Comparison of ENCODE assay signal across 25 cellular contexts in genomic region chr2:191249131-191249813, GRCh38. TPM values are rescaled to one million over a fixed set of nuclear protein-coding genes. Genes with fewer than 3 reads are reported as not detected.
A peak's percentile ranks its signal among the peaks of the same experiment; 100 is the strongest.
DNase-seq lines count a peak whose midpoint lies in the region; ATAC-seq and TF ChIP-seq lines count a peak whose summit lies in the region.
"Had no signal": no experiment of that assay in that cellular context is flagged by ENCODE, and none has a peak within 500 bp of the region (broad histone marks: within the 10 kb centered on the region; RNA-seq: fewer than 3 reads in every experiment).

No MANE protein-coding gene starts in this region.

- CTCF ChIA-PET in GM10248 (lab: Yijun Ruan, JAX), result interaction anchor here (1.5 kb wide), 1 partner anchor 11 kb away, joined by 3 read pairs; no protein-coding TSS in a partner anchor
- CTCF ChIA-PET in activated naive CD4-positive, alpha-beta T cell treated with anti-CD3 and anti-CD28 coated beads, Interleukin-2, amount 10 ng/mL, durations not matched to agents 7 days and 5 days (lab: Charles Lee), result interaction anchor here (0.6 kb wide), 1 partner anchor 217 kb away, joined by 3 read pairs; no protein-coding TSS in a partner anchor

- peak; percentile 93 for DNase-seq in EH (ENCODE audit: low read depth)
- peak; percentile 10 to 31 for DNase-seq in Kasumi-1 (lab: John Stamatoyannopoulos, UW)
- DNase-seq in endothelial cell (ENCODE audit: low spot score), result no peak
- DNase-seq in GM10248 (ENCODE audit: extremely low spot score), result no peak
- DNase-seq in activated naive CD4-positive, alpha-beta T cell treated with anti-CD3 and anti-CD28 coated beads, Interleukin-2, amount 10 ng/mL, durations not matched to agents 7 days and 5 days, result no peak
- DNase-seq in spleen, result no peak
- DNase-seq: activated CD4-positive, alpha-beta T cell treated with anti-CD3 and anti-CD28 coated beads, Interleukin-2, amount 50 U/mL, for 48 hours; activated naive CD4-positive, alpha-beta T cell; anterior cingulate cortex; CD4-positive, alpha-beta memory T cell; cerebellar nuclear complex; DMS53; effector memory CD8-positive, alpha-beta T cell; foreskin keratinocyte; Karpas-422; midbrain; NCI-H1436 treated with DMSO at 0.1 percent for 48 hours; NCI-H774; OCI-M1 had no signal

- no peak for TF ChIP-seq POLR2A in spleen (IDR thresholded peaks at IDR 0.05)

- no peaks in the 10 kb centered on the region for H3K9me3 Mint-ChIP-seq in endothelial cell (ENCODE audit: unreplicated experiment)
- no peaks in the 10 kb centered on the region for H3K9me3 Mint-ChIP-seq in activated naive CD4-positive, alpha-beta T cell treated with anti-CD3 and anti-CD28 coated beads, Interleukin-2, amount 10 ng/mL, durations not matched to agents 7 days and 5 days
- H3K9me3 Mint-ChIP-seq: CD4-positive, alpha-beta memory T cell; effector memory CD8-positive, alpha-beta T cell; stimulated activated memory B cell treated with anti-CD40 and anti-IgM and Interleukin-4, amounts not matched to agents 10 μg/mL and 1 μg/mL and 100 μg/mL, for 72 hours; T-helper 1 cell treated with Interleukin-12 subunit alpha and Interleukin-12 subunit beta and Interleukin-4 antibody, amounts not matched to agents 30 μg/mL and 1 μg/mL, for 36 hours had no signal

- no peak overlapping the region for H3K4me3 ChIP-seq in muscle layer of duodenum (ENCODE audit: low read depth in 1 of 2, low read length in 2 of 2)
- no peak overlapping the region for H3K4me3 ChIP-seq in spleen
- H3K4me3 ChIP-seq: thoracic aorta had no signal

- H3K27me3 ChIP-seq in muscle layer of duodenum (ENCODE audit: low read depth, low read length), result no peaks in the 10 kb centered on the region
- peaks cover 0 to 38% (median 12%) of the 10 kb centered on the region in 7 donors for H3K27me3 ChIP-seq in spleen (replicated peaks in 1 of 7)
- H3K27me3 ChIP-seq: foreskin keratinocyte had no signal

- H3K4me1 Mint-ChIP-seq in endothelial cell (ENCODE audit: unreplicated experiment), result peaks cover 67% of the 10 kb centered on the region
- peaks cover 12% of the 10 kb centered on the region for H3K4me1 Mint-ChIP-seq in activated naive CD4-positive, alpha-beta T cell treated with anti-CD3 and anti-CD28 coated beads, Interleukin-2, amount 10 ng/mL, durations not matched to agents 7 days and 5 days

- no peaks in the 10 kb centered on the region for H3K9me3 ChIP-seq in muscle layer of duodenum (ENCODE audit: control insufficient read depth in 1 of 2, low read length in 2 of 2)
- H3K9me3 ChIP-seq in spleen, result no peaks in the 10 kb centered on the region
- H3K9me3 ChIP-seq: thoracic aorta had no signal

- no peak overlapping the region for H3K4me3 Mint-ChIP-seq in endothelial cell (ENCODE audit: unreplicated experiment)
- H3K4me3 Mint-ChIP-seq in activated naive CD4-positive, alpha-beta T cell treated with anti-CD3 and anti-CD28 coated beads, Interleukin-2, amount 10 ng/mL, durations not matched to agents 7 days and 5 days, result no peak overlapping the region
- H3K4me3 Mint-ChIP-seq: CD4-positive, alpha-beta memory T cell; effector memory CD8-positive, alpha-beta T cell; stimulated activated memory B cell treated with anti-CD40 and anti-IgM and Interleukin-4, amounts not matched to agents 10 μg/mL and 1 μg/mL and 100 μg/mL, for 72 hours; T-helper 1 cell treated with Interleukin-12 subunit alpha and Interleukin-12 subunit beta and Interleukin-4 antibody, amounts not matched to agents 30 μg/mL and 1 μg/mL, for 36 hours had no signal

- H3K36me3 ChIP-seq in muscle layer of duodenum (ENCODE audit: control insufficient read depth in 1 of 2, insufficient read depth in 2 of 2, low read length in 2 of 2) (no peaks in the 10 kb centered on the region), spleen (no peaks in the 10 kb centered on the region)
- H3K36me3 ChIP-seq: thoracic aorta had no signal

- H3K27ac ChIP-seq in muscle layer of duodenum (ENCODE audit: low read length), result peak overlapping the region; percentile 9
- H3K27ac ChIP-seq in spleen, result peak overlapping the region in 4 of 8 donors; percentile 0 to 69 (median 18)
- H3K27ac ChIP-seq: foreskin keratinocyte, VCaP had no signal

- WGBS in spleen, 5 donors, result 46 to 60% (median 56%) methylated on average over 2 of the region's 2 CpGs

- peaks cover 11% of the 10 kb centered on the region for H3K27me3 Mint-ChIP-seq in endothelial cell (ENCODE audit: unreplicated experiment)
- H3K27me3 Mint-ChIP-seq in activated naive CD4-positive, alpha-beta T cell treated with anti-CD3 and anti-CD28 coated beads, Interleukin-2, amount 10 ng/mL, durations not matched to agents 7 days and 5 days, result peaks cover 20% of the 10 kb centered on the region

- TF ChIP-seq CTCF in endothelial cell (IDR thresholded peaks at IDR 0.05; ENCODE audit: unreplicated experiment) (no peak), GM10248 (IDR thresholded peaks at IDR 0.05; ENCODE audit: control extremely low read depth, extremely low read depth, low read depth, missing control alignments) (no peak), spleen (IDR thresholded peaks at IDR 0.05 in 8 of 11, conservative IDR thresholded peaks at IDR 0.05 in 3 of 11) (no peak)

- H3K36me3 Mint-ChIP-seq in endothelial cell (ENCODE audit: low read depth, unreplicated experiment), result peaks cover 7% of the 10 kb centered on the region
- no peaks in the 10 kb centered on the region for H3K36me3 Mint-ChIP-seq in activated naive CD4-positive, alpha-beta T cell treated with anti-CD3 and anti-CD28 coated beads, Interleukin-2, amount 10 ng/mL, durations not matched to agents 7 days and 5 days
- H3K36me3 Mint-ChIP-seq: CD4-positive, alpha-beta memory T cell; stimulated activated memory B cell treated with anti-CD40 and anti-IgM and Interleukin-4, amounts not matched to agents 10 μg/mL and 1 μg/mL and 100 μg/mL, for 72 hours had no signal

- no peaks in the 10 kb centered on the region for H3K4me1 ChIP-seq in muscle layer of duodenum (ENCODE audit: control insufficient read depth in 1 of 2, insufficient read depth in 2 of 2, low read length in 2 of 2)
- peaks cover 0 to 51% (median 16%) of the 10 kb centered on the region in 6 donors for H3K4me1 ChIP-seq in spleen

- peak overlapping the region; percentile 50 for H3K27ac Mint-ChIP-seq in endothelial cell (ENCODE audit: unreplicated experiment)
- H3K27ac Mint-ChIP-seq in activated naive CD4-positive, alpha-beta T cell treated with anti-CD3 and anti-CD28 coated beads, Interleukin-2, amount 10 ng/mL, durations not matched to agents 7 days and 5 days, result no peak overlapping the region
- H3K27ac Mint-ChIP-seq: CD4-positive, alpha-beta memory T cell; effector memory CD8-positive, alpha-beta T cell; stimulated activated memory B cell treated with anti-CD40 and anti-IgM and Interleukin-4, amounts not matched to agents 10 μg/mL and 1 μg/mL and 100 μg/mL, for 72 hours; T-helper 1 cell treated with Interleukin-12 subunit alpha and Interleukin-12 subunit beta and Interleukin-4 antibody, amounts not matched to agents 30 μg/mL and 1 μg/mL, for 36 hours had no signal

- POLR2A ChIA-PET in GM10248 (lab: Yijun Ruan, JAX), result no interaction called here

- intact Hi-C loops in spleen (cut with DNase I; ENCODE audit: low total_unique reads), result no loop called here

- ATAC-seq in GM21526 (IDR thresholded peaks at IDR 0.05; ENCODE audit: low FRiP score, unreplicated experiment), result no peak
- ATAC-seq: effector memory CD8-positive, alpha-beta T cell; foreskin keratinocyte; stimulated activated memory B cell treated with anti-CD40 and anti-IgM and Interleukin-4, amounts not matched to agents 10 μg/mL and 1 μg/mL and 100 μg/mL, for 72 hours had no signal

RNA-seq across cellular contexts. Expression of gene MYO1B, which starts 4.1 kb away (rescaled TPM):
- total RNA-seq in endothelial cell (ENCODE audit: unreplicated experiment) (81.0 TPM), spleen (10 to 100 TPM; 11.3 to 25.8 (median 20.8) TPM)
- 1 to 10 TPM; 5.3 to 8.3 (median 8.1) TPM for polyA plus RNA-seq in spleen

Comparison
In these comparisons a context has a peak if more than half of its experiments do, and no peak if none do; other contexts are left out.
1. DNase-seq: peak in EH (single experiment) and Kasumi-1 (2 of 2); none in endothelial cell (single experiment), GM10248 (single experiment), activated naive CD4-positive, alpha-beta T cell treated with anti-CD3 and anti-CD28 coated beads, Interleukin-2, amount 10 ng/mL, durations not matched to agents 7 days and 5 days (single experiment) and spleen (single experiment).